ENCODE assay signal across 25 cellular contexts in the genomic region with DNA sequence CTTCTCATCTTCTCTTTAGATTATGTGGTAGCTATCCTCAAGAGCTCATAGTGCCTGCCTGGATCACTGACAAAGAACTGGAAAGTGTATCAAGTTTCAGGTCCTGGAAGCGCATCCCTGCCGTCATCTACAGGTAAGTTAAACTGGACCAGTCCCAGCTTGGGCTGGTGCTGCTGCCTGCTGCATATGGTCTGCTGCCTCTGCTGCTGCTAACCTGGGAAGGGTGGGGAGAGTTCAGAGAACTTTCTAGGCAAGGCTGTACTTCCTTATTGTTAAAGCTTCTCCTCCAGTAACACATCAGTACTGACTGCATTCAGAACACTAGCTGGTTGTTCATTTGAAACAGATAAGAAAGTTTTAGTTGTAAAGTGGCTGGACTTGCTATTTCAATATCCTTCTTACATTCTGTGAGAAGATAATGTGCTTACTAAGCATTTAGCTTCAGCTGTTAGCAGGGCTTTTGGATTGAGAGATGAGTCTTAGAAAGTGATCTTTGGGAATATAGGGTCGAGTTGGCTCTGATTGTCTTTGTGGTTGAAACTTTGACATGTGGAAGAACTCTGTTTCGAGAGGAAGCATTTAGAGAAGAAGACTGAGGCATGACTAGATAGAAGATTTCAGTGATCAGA.
DNase-seq lines count a peak whose midpoint lies in the region; ATAC-seq, FAIRE-seq and TF ChIP-seq lines count a peak whose summit lies in the region.
"Had no signal": no experiment of that assay in that cellular context is flagged by ENCODE, and none has a peak within 500 bp of the region (broad histone marks: within the 10 kb centered on the region; RNA-seq: fewer than 3 reads in every experiment).

No MANE protein-coding gene starts in this region.

- no peak overlapping the region for H2AFZ ChIP-seq in K562 (ENCODE audit: low read depth, low read length)

- H3K27me3 Mint-ChIP-seq in activated T-cell treated with anti-CD3 and anti-CD28 coated beads, Interleukin-2, amount 50 U/mL, for 24 hours = no peaks in the 10 kb centered on the region
- no peaks in the 10 kb centered on the region for H3K27me3 Mint-ChIP-seq in CD8-positive, alpha-beta memory T cell
- H3K27me3 Mint-ChIP-seq in naive thymus-derived CD4-positive, alpha-beta T cell = no peaks in the 10 kb centered on the region
- H3K27me3 Mint-ChIP-seq: activated CD4-positive, alpha-beta memory T cell treated with anti-CD3 and anti-CD28 coated beads for 36 hours; activated naive CD8-positive, alpha-beta T cell treated with anti-CD3 and anti-CD28 coated beads, Interleukin-2, amount 10 ng/mL, durations not matched to agents 7 days and 5 days had no signal

- TF ChIP-seq POLR2A in K562 (conservative IDR thresholded peaks at IDR 0.05) = no peak

- no peaks in the 10 kb centered on the region for H3K79me2 ChIP-seq in K562 (ENCODE audit: control insufficient read depth, insufficient read depth, low read length)

- no peak for DNase-seq in activated T-cell treated with anti-CD3 and anti-CD28 coated beads, Interleukin-2, amount 50 U/mL, for 24 hours
- DNase-seq in activated T-cell treated with anti-CD3 and anti-CD28 coated beads for 4 hours (no peak), K562 (ENCODE audit: extremely low read depth in 1 of 4, low spot score in 3 of 4) (no peak), NCI-H1105 (lab: John Stamatoyannopoulos, UW) (no peak), cerebellar nuclear complex (lab: John Stamatoyannopoulos, UW) (no peak), GDM1 (lab: John Stamatoyannopoulos, UW) (no peak)
- no peak for DNase-seq in CD8-positive, alpha-beta memory T cell
- no peak for DNase-seq in naive thymus-derived CD4-positive, alpha-beta T cell
- DNase-seq: activated CD4-positive, alpha-beta memory T cell treated with anti-CD3 and anti-CD28 coated beads for 36 hours; activated naive CD8-positive, alpha-beta T cell treated with anti-CD3 and anti-CD28 coated beads, Interleukin-2, amount 10 ng/mL, durations not matched to agents 7 days and 5 days; cortex of kidney; erythroblast; HCEC 1CT; hypothalamus; Kasumi-1; left cardiac atrium; NCI-H1436; NCI-H2171; posterior cingulate gyrus; right cardiac atrium; SK-N-SH; thyroid gland had no signal

- intact Hi-C loops in K562 (cut with micrococcal nuclease) = no loop called here
- intact Hi-C loops in naive thymus-derived CD4-positive, alpha-beta T cell (cut with micrococcal nuclease) = loop anchor here in 1 of 2 donors (10.0 kb wide), 1 partner anchor 118 kb away; a partner anchor contains a TSS

- H3K27me3 ChIP-seq in CD8-positive, alpha-beta memory T cell (ENCODE audit: insufficient read depth, low read length, poor library complexity, severe bottlenecking) = no peaks in the 10 kb centered on the region
- H3K27me3 ChIP-seq in K562 (ENCODE audit: control insufficient read depth in 2 of 2, insufficient read depth in 2 of 2, low read length in 2 of 2) = no peaks in the 10 kb centered on the region
- H3K27me3 ChIP-seq in naive thymus-derived CD4-positive, alpha-beta T cell (ENCODE audit: control insufficient read depth in 2 of 2, insufficient read depth in 2 of 2, low read length in 2 of 2) = no peaks in the 10 kb centered on the region
- H3K27me3 ChIP-seq: ascending aorta, thyroid gland had no signal

- H3K9me3 Mint-ChIP-seq in activated T-cell treated with anti-CD3 and anti-CD28 coated beads, Interleukin-2, amount 50 U/mL, for 24 hours = no peaks in the 10 kb centered on the region
- H3K9me3 Mint-ChIP-seq in CD8-positive, alpha-beta memory T cell = no peaks in the 10 kb centered on the region
- H3K9me3 Mint-ChIP-seq in naive thymus-derived CD4-positive, alpha-beta T cell = no peaks in the 10 kb centered on the region
- H3K9me3 Mint-ChIP-seq: activated CD4-positive, alpha-beta memory T cell treated with anti-CD3 and anti-CD28 coated beads for 36 hours; activated naive CD8-positive, alpha-beta T cell treated with anti-CD3 and anti-CD28 coated beads, Interleukin-2, amount 10 ng/mL, durations not matched to agents 7 days and 5 days; T-helper 1 cell treated with Interleukin-12 subunit alpha and Interleukin-12 subunit beta and Interleukin-4 antibody, amounts not matched to agents 30 μg/mL and 1 μg/mL, for 36 hours had no signal

- H3K4me1 ChIP-seq in CD8-positive, alpha-beta memory T cell (ENCODE audit: insufficient read depth, low read length) = no peaks in the 10 kb centered on the region
- no peaks in the 10 kb centered on the region for H3K4me1 ChIP-seq in K562 (replicated peaks in 1 of 2; ENCODE audit: control insufficient read depth in 2 of 2, insufficient read depth in 2 of 2, low read length in 2 of 2)
- no peaks in the 10 kb centered on the region for H3K4me1 ChIP-seq in naive thymus-derived CD4-positive, alpha-beta T cell (ENCODE audit: control insufficient read depth in 2 of 2, insufficient read depth in 2 of 2, low read length in 2 of 2)
- H3K4me1 ChIP-seq: ascending aorta had no signal

- H3K36me3 ChIP-seq in CD8-positive, alpha-beta memory T cell (ENCODE audit: insufficient read depth, low read length) = peaks cover 25% of the 10 kb centered on the region
- H3K36me3 ChIP-seq in K562 (ENCODE audit: control insufficient read depth, insufficient read depth, low read length) = peaks cover 23% of the 10 kb centered on the region; the same call in 2 of the 3 replicates
- peaks cover 5 to 58% (median 10%) of the 10 kb centered on the region in 3 experiments for H3K36me3 ChIP-seq in naive thymus-derived CD4-positive, alpha-beta T cell (ENCODE audit: control insufficient read depth in 2 of 3, insufficient read depth in 3 of 3, low read length in 3 of 3)

- no TSS peak for BruUV-seq in K562 (replicated peaks; lab: Mats Ljungman, UMichigan)

- H3K36me3 Mint-ChIP-seq in activated T-cell treated with anti-CD3 and anti-CD28 coated beads, Interleukin-2, amount 50 U/mL, for 24 hours (ENCODE audit: low read depth) = peaks cover 59% of the 10 kb centered on the region
- H3K36me3 Mint-ChIP-seq in CD8-positive, alpha-beta memory T cell = peaks cover 0 to 80% (median 16%) of the 10 kb centered on the region in 3 donors
- peaks cover 4 to 25% (median 6%) of the 10 kb centered on the region in 5 donors for H3K36me3 Mint-ChIP-seq in naive thymus-derived CD4-positive, alpha-beta T cell

- no peak overlapping the region for H3K4me3 ChIP-seq in CD8-positive, alpha-beta memory T cell (ENCODE audit: low read length)
- H3K4me3 ChIP-seq in K562 = no peak overlapping the region
- H3K4me3 ChIP-seq in naive thymus-derived CD4-positive, alpha-beta T cell (ENCODE audit: low read length) = no peak overlapping the region
- H3K4me3 ChIP-seq: ascending aorta, thyroid gland had no signal

- no peaks in the 10 kb centered on the region for H4K20me1 ChIP-seq in K562 (replicated peaks; ENCODE audit: control insufficient read depth, insufficient read depth, low read length)

- H3K27ac Mint-ChIP-seq in activated T-cell treated with anti-CD3 and anti-CD28 coated beads, Interleukin-2, amount 50 U/mL, for 24 hours = peak overlapping the region; percentile 12
- H3K27ac Mint-ChIP-seq in CD8-positive, alpha-beta memory T cell = peak overlapping the region; percentile 2 to 88 (median 32)
- peak overlapping the region in 8 of 9 donors; percentile 2 to 79 (median 36) for H3K27ac Mint-ChIP-seq in naive thymus-derived CD4-positive, alpha-beta T cell
- H3K27ac Mint-ChIP-seq: activated CD4-positive, alpha-beta memory T cell treated with anti-CD3 and anti-CD28 coated beads for 36 hours; activated naive CD8-positive, alpha-beta T cell treated with anti-CD3 and anti-CD28 coated beads, Interleukin-2, amount 10 ng/mL, durations not matched to agents 7 days and 5 days; T-helper 1 cell treated with Interleukin-12 subunit alpha and Interleukin-12 subunit beta and Interleukin-4 antibody, amounts not matched to agents 30 μg/mL and 1 μg/mL, for 36 hours had no signal

- 53% methylated on average over 4 of the region's 4 CpGs for WGBS in K562 (ENCODE audit: insufficient coverage, low coverage, missing lambda C conversion rate)

- H3K4me3 Mint-ChIP-seq in activated T-cell treated with anti-CD3 and anti-CD28 coated beads, Interleukin-2, amount 50 U/mL, for 24 hours = no peak overlapping the region
- H3K4me3 Mint-ChIP-seq in CD8-positive, alpha-beta memory T cell = no peak overlapping the region
- no peak overlapping the region for H3K4me3 Mint-ChIP-seq in naive thymus-derived CD4-positive, alpha-beta T cell
- H3K4me3 Mint-ChIP-seq: activated CD4-positive, alpha-beta memory T cell treated with anti-CD3 and anti-CD28 coated beads for 36 hours; activated naive CD8-positive, alpha-beta T cell treated with anti-CD3 and anti-CD28 coated beads, Interleukin-2, amount 10 ng/mL, durations not matched to agents 7 days and 5 days; T-helper 1 cell treated with Interleukin-12 subunit alpha and Interleukin-12 subunit beta and Interleukin-4 antibody, amounts not matched to agents 30 μg/mL and 1 μg/mL, for 36 hours had no signal

- no peak overlapping the region for H3K9ac ChIP-seq in K562 (ENCODE audit: insufficient read depth in 1 of 2, low read depth in 2 of 2, low read length in 2 of 2)
- H3K9ac ChIP-seq: SK-N-SH had no signal

- TF ChIP-seq EP300 in K562 (IDR thresholded peaks at IDR 0.05; ENCODE audit: low read length) = no peak

- no peak for ATAC-seq in K562
- no peak for ATAC-seq in naive thymus-derived CD4-positive, alpha-beta T cell
- ATAC-seq: left cardiac atrium, right cardiac atrium had no signal

- H3K4me2 ChIP-seq in K562 (ENCODE audit: insufficient read depth, low read length) = no peak overlapping the region
- H3K4me2 ChIP-seq: SK-N-SH had no signal

- no peak for TF ChIP-seq CTCF in K562 (IDR thresholded peaks at IDR 0.05 in 2 of 3, conservative IDR thresholded peaks at IDR 0.05 in 1 of 3; ENCODE audit: insufficient read depth in 2 of 3, low read depth in 1 of 3, low read length in 3 of 3)

- POLR2A ChIA-PET in CD8-positive, alpha-beta memory T cell (lab: Charles Lee) = no interaction called here
- POLR2A ChIA-PET in K562 (lab: Yijun Ruan, JAX) = interaction anchor here (0.7 to 0.9 kb wide), 2 partner anchors 44 to 301 kb away, joined by 3 read pairs; no protein-coding TSS in a partner anchor
- POLR2A ChIA-PET in naive thymus-derived CD4-positive, alpha-beta T cell (lab: Charles Lee) = interaction anchor here (0.6 kb wide), 1 partner anchor 178 kb away, joined by 3 read pairs; no protein-coding TSS in a partner anchor

- H3K27ac ChIP-seq in CD8-positive, alpha-beta memory T cell (ENCODE audit: low read depth, low read length) = no peak overlapping the region
- no peak overlapping the region for H3K27ac ChIP-seq in K562 (ENCODE audit: extremely low read depth, low read depth, low read length)
- no peak overlapping the region for H3K27ac ChIP-seq in naive thymus-derived CD4-positive, alpha-beta T cell (ENCODE audit: low read depth, low read length)
- H3K27ac ChIP-seq: ascending aorta, thyroid gland had no signal

- TF ChIP-seq RAD21 in K562 (CRISPR knock-in tag; conservative IDR thresholded peaks at IDR 0.05 in 1 of 2, IDR thresholded peaks at IDR 0.05 in 1 of 2) = no peak

- H3K9me3 ChIP-seq in CD8-positive, alpha-beta memory T cell (ENCODE audit: low read length) = no peaks in the 10 kb centered on the region
- H3K9me3 ChIP-seq in K562 (replicated peaks; ENCODE audit: control insufficient read depth, insufficient read depth, low read depth, low read length) = no peaks in the 10 kb centered on the region
- no peaks in the 10 kb centered on the region for H3K9me3 ChIP-seq in naive thymus-derived CD4-positive, alpha-beta T cell (ENCODE audit: control insufficient read depth in 2 of 3, low read length in 3 of 3)
- H3K9me3 ChIP-seq: ascending aorta, SK-N-SH, thyroid gland had no signal

- no peak for FAIRE-seq in K562 (lab: Jason Lieb, UNC)
- FAIRE-seq: TTC549 had no signal

- CTCF ChIA-PET in CD8-positive, alpha-beta memory T cell (lab: Charles Lee) = interaction anchor here (1.0 to 1.1 kb wide), 2 partner anchors 377 to 413 kb away, joined by 3 read pairs; no protein-coding TSS in a partner anchor
- CTCF ChIA-PET in K562 (lab: Yijun Ruan, JAX; ENCODE audit: low intra/inter-chr PET ratio) = no interaction called here
- CTCF ChIA-PET in naive thymus-derived CD4-positive, alpha-beta T cell (lab: Charles Lee) = interaction anchor here (0.6 to 2.3 kb wide), 5 partner anchors 31 to 489 kb away, joined by 3 to 8 read pairs (median 3); no protein-coding TSS in a partner anchor

- in situ Hi-C loops in K562 (cut with MboI) = loop anchor here (10.0 kb wide), 2 partner anchors 188 to 358 kb away; no protein-coding TSS in a partner anchor

- H3K4me1 Mint-ChIP-seq in activated T-cell treated with anti-CD3 and anti-CD28 coated beads, Interleukin-2, amount 50 U/mL, for 24 hours (ENCODE audit: low read depth) = peaks cover 5% of the 10 kb centered on the region
- H3K4me1 Mint-ChIP-seq in CD8-positive, alpha-beta memory T cell = peaks cover 0 to 3% (median 0%) of the 10 kb centered on the region in 3 donors
- peaks cover 0 to 10% (median 4%) of the 10 kb centered on the region in 7 donors for H3K4me1 Mint-ChIP-seq in naive thymus-derived CD4-positive, alpha-beta T cell

- no peaks in the 10 kb centered on the region for H3K9me1 ChIP-seq in K562 (ENCODE audit: control insufficient read depth, insufficient read depth, low read length)
